Comparison of ENCODE assay signal across 2 cellular contexts in genomic region chr1:151714820-151715725, GRCh38.
TF ChIP-seq lines count a peak whose summit lies in the region.

No MANE protein-coding gene starts in this region.

TF ChIP-seq in GM23338, 12 proteins besides CTCF, POLR2A, EP300 and RAD21:
- peak; percentile 72 for TF ChIP-seq REST (IDR thresholded peaks at IDR 0.05; ENCODE audit: unreplicated experiment)
- no peak for TF ChIP-seq ZNF331 (CRISPR knock-in tag; IDR thresholded peaks at IDR 0.05; ENCODE audit: low read depth)
TF ChIP-seq in GM23338: peak in this region for 1.

TF ChIP-seq in Ishikawa, 13 proteins besides CTCF, POLR2A, EP300 and RAD21:
- TF ChIP-seq REST (IDR thresholded peaks at IDR 0.05; ENCODE audit: low read depth) (peak; percentile 85), CEBPB (IDR thresholded peaks at IDR 0.05) (no peak), TAF1 (IDR thresholded peaks at IDR 0.05; ENCODE audit: low read depth) (no peak), TCF12 (IDR thresholded peaks at IDR 0.05; ENCODE audit: low read depth) (no peak), FOXM1 (IDR thresholded peaks at IDR 0.05; ENCODE audit: borderline replicate concordance, low read depth) (no peak)
